In the genomic region with DNA sequence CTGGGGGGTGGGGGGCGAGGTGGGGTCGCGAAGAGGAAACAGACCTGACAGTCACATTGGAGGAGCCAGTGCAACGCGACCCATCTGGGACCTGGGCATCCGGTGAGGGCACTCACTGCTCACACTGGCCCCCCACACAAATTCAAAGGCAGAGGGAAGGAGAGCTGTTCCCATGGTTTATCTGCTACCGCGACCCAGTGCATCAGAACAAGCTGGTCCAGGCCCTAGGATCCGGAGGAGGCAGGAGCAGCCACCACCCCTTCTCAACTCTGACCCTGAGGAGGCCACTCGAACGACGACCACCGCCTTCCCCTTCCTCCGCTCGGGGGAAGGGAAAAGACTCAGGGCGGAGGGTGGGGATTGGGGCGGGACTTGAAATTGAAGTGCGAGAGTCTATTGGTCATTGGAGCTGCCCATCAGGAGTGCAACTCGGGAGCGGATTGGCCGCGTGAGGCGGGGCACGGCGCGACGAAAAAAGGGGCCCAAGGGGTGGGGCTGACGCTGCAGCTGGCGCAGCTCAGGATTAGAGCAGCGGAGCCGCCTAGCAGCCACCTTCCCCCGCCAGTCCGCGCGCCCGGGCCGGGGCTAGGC, we compare ENCODE assay signal across 8 cellular contexts. TPM values are rescaled to one million over a fixed set of nuclear protein-coding genes. Genes with fewer than 3 reads are reported as not detected.
A peak's percentile ranks its signal among the peaks of the same experiment; 100 is the strongest.
DNase-seq lines count a peak whose midpoint lies in the region; ATAC-seq and TF ChIP-seq lines count a peak whose summit lies in the region.

CDK5R2 (plus strand) TSS at position 526 of the 591 bp plus-strand sequence. CDS start 155 bp downstream, outside the sequence.

- no peaks in the 10 kb centered on the region for H3K36me3 Mint-ChIP-seq in CD8-positive, alpha-beta T cell

- intact Hi-C loops in CD8-positive, alpha-beta T cell (cut with DNase I, micrococcal nuclease): no loop called here

- H3K4me3 ChIP-seq in CD8-positive, alpha-beta T cell (ENCODE audit: low read depth, low read length): no peak within 1 kb of the TSS

- no peak within 1 kb of the TSS for H3K27ac ChIP-seq in CD8-positive, alpha-beta T cell (ENCODE audit: low read depth, low read length)
- no peak within 1 kb of the TSS for H3K27ac ChIP-seq in epithelial cell of prostate

- no peaks in the 10 kb centered on the region for H3K36me3 ChIP-seq in CD8-positive, alpha-beta T cell (ENCODE audit: insufficient read depth, low read length)

- ATAC-seq in CD8-positive, alpha-beta T cell: peak; percentile 86
- ATAC-seq in GM19438 (IDR thresholded peaks at IDR 0.05; ENCODE audit: low read depth, unreplicated experiment) (peak; percentile 97), HG03520 (IDR thresholded peaks at IDR 0.05; ENCODE audit: unreplicated experiment) (peak; percentile 95)

- peaks cover 18% of the 10 kb centered on the region for H3K4me1 Mint-ChIP-seq in CD8-positive, alpha-beta T cell (ENCODE audit: low read depth)

- H3K4me3 Mint-ChIP-seq in CD8-positive, alpha-beta T cell: peak within 1 kb of the TSS; percentile 73

- H3K4me1 ChIP-seq in CD8-positive, alpha-beta T cell (ENCODE audit: insufficient read depth, low read length): peaks cover 9% of the 10 kb centered on the region

- CTCF ChIA-PET in CD8-positive, alpha-beta T cell (lab: Charles Lee): interaction anchor here (1.4 kb wide), 1 partner anchor 21 kb away, joined by 7 read pairs; no protein-coding TSS in a partner anchor

- H3K9me3 Mint-ChIP-seq in CD8-positive, alpha-beta T cell: no peaks in the 10 kb centered on the region

- peaks cover 67% of the 10 kb centered on the region for H3K27me3 Mint-ChIP-seq in CD8-positive, alpha-beta T cell (ENCODE audit: low read depth)

- POLR2A ChIA-PET in CD8-positive, alpha-beta T cell (lab: Charles Lee): no interaction called here

- no peak within 1 kb of the TSS for H3K27ac Mint-ChIP-seq in CD8-positive, alpha-beta T cell

- no peak for TF ChIP-seq CTCF in CD8-positive, alpha-beta T cell (IDR thresholded peaks at IDR 0.05)

- peaks cover 35% of the 10 kb centered on the region for H3K27me3 ChIP-seq in CD8-positive, alpha-beta T cell (ENCODE audit: insufficient read depth, low read length)

- no peaks in the 10 kb centered on the region for H3K9me3 ChIP-seq in CD8-positive, alpha-beta T cell (ENCODE audit: low read length)

- peak; percentile 34 to 66 (median 53) for DNase-seq in CD8-positive, alpha-beta T cell
- DNase-seq in NCI-H69 (lab: John Stamatoyannopoulos, UW) (peak; percentile 94), epithelial cell of prostate (ENCODE audit: low read depth, low spot score) (peak; percentile 36), mucosa of gallbladder (ENCODE audit: low spot score) (peak; percentile 66)
- peak; percentile 63 for DNase-seq in activated CD8-positive, alpha-beta memory T cell treated with anti-CD3 and anti-CD28 coated beads, Interleukin-2, amount 50 U/mL, for 4 hours
- peak; percentile 18 to 54 for DNase-seq in stimulated activated CD8-positive, alpha-beta memory T cell treated with anti-CD3 and anti-CD28 coated beads, Interleukin-7, amount 100 ng/mL, for 4 hours (ENCODE audit: low read depth in 2 of 2)

RNA-seq across cellular contexts. Expression of gene CDK5R2, which starts in this region (rescaled TPM):
- not detected for total RNA-seq in CD8-positive, alpha-beta T cell
- total RNA-seq in mucosa of gallbladder: 0.14 TPM

Comparison
In these comparisons a context has a peak if more than half of its experiments do, and no peak if none do; other contexts are left out.
1. Peak in DNase-seq and ATAC-seq in CD8-positive, alpha-beta T cell; RNA of the gene not detected or under 1 TPM.
2. Peak in DNase-seq in mucosa of gallbladder; RNA of the gene not detected or under 1 TPM.
3. DNase-seq: peak in every context shown above with its lines; median percentile 94 in NCI-H69; 66 in mucosa of gallbladder; 63 in activated CD8-positive, alpha-beta memory T cell treated with anti-CD3 and anti-CD28 coated beads, Interleukin-2, amount 50 U/mL, for 4 hours; 53 in CD8-positive, alpha-beta T cell; 36 in epithelial cell of prostate; 36 in stimulated activated CD8-positive, alpha-beta memory T cell treated with anti-CD3 and anti-CD28 coated beads, Interleukin-7, amount 100 ng/mL, for 4 hours.